In genomic region chr18:80196528-80197320, GRCh38 we compare ENCODE assay signal across 11 cellular contexts. TPM values are rescaled to one million over a fixed set of nuclear protein-coding genes. Genes with fewer than 3 reads are reported as not detected.
DNase-seq lines count a peak whose midpoint lies in the region; TF ChIP-seq lines count a peak whose summit lies in the region.
"Had no signal": no experiment of that assay in that cellular context is flagged by ENCODE, and none has a peak within 500 bp of the region (broad histone marks: within the 10 kb centered on the region; RNA-seq: fewer than 3 reads in every experiment).

No MANE protein-coding gene starts in this region.

- DNase-seq in HFFc6 (peak; percentile 9), dermis microvascular lymphatic vessel endothelial cell (ENCODE audit: low read depth in 2 of 2) (peak; percentile 33 to 53), kidney glomerular epithelial cell (lab: John Stamatoyannopoulos, UW) (peak; percentile 69), stromal cell of bone marrow (ENCODE audit: low read depth) (peak; percentile 25), NK-92 (lab: John Stamatoyannopoulos, UW; ENCODE audit: unreplicated experiment) (no peak), DMS53 treated with DMSO at 0.1 percent for 48 hours (lab: John Stamatoyannopoulos, UW; ENCODE audit: unreplicated experiment) (no peak), cerebellum (ENCODE audit: low spot score) (no peak)
- DNase-seq: esophagus squamous epithelium, MG63, RPMI8226 had no signal

- no peaks in the 10 kb centered on the region for H3K9me3 Mint-ChIP-seq in HFFc6
- H3K9me3 Mint-ChIP-seq: memory B cell had no signal

- no peak overlapping the region for H3K27ac Mint-ChIP-seq in HFFc6
- H3K27ac Mint-ChIP-seq: memory B cell had no signal

- no peak for TF ChIP-seq CTCF in HFFc6 (IDR thresholded peaks at IDR 0.05)

- no peaks in the 10 kb centered on the region for H3K36me3 Mint-ChIP-seq in HFFc6 (ENCODE audit: low read depth)
- H3K36me3 Mint-ChIP-seq: memory B cell had no signal

- peaks cover 38% of the 10 kb centered on the region for H3K27me3 Mint-ChIP-seq in HFFc6 (ENCODE audit: insufficient read depth)

- H3K4me3 Mint-ChIP-seq in HFFc6, result no peak overlapping the region; the same call in 1 of the 2 replicates
- H3K4me3 Mint-ChIP-seq: memory B cell had no signal

- H3K4me1 Mint-ChIP-seq in HFFc6 (ENCODE audit: low read depth), result peaks cover 13% of the 10 kb centered on the region
- H3K4me1 Mint-ChIP-seq: memory B cell had no signal

RNA-seq across cellular contexts. Expression of gene PARD6G, which starts 50.6 kb away (rescaled TPM):
- total RNA-seq in HFFc6 (2021; fragmentation: NEBNext Ultra II Directional; extraction: Animal tissue kit (Norgen Biotek cat#: 25700)), result under 1 TPM; 0.34 to 0.66 (median 0.50) TPM
- total RNA-seq in dermis microvascular lymphatic vessel endothelial cell (34.7 and 93.4 TPM in 2 replicates), cerebellum (11.3 TPM)

Comparison
In these comparisons a context has a peak if more than half of its experiments do, and no peak if none do; other contexts are left out.
1. DNase-seq: peak in HFFc6 (single experiment), dermis microvascular lymphatic vessel endothelial cell (2 of 2), kidney glomerular epithelial cell (single experiment) and stromal cell of bone marrow (single experiment); none in NK-92 (single experiment), DMS53 treated with DMSO at 0.1 percent for 48 hours (single experiment) and cerebellum (single experiment).